In genomic region chr2:233100192-233100998, GRCh38 we compare ENCODE assay signal across 8 cellular contexts. TPM values are rescaled to one million over a fixed set of nuclear protein-coding genes. Genes with fewer than 3 reads are reported as not detected.
DNase-seq lines count a peak whose midpoint lies in the region; ATAC-seq, FAIRE-seq and TF ChIP-seq lines count a peak whose summit lies in the region.

No MANE protein-coding gene starts in this region.

- no peak overlapping the region for H2AK5ac ChIP-seq in mesendoderm (ENCODE audit: low read length)

- no peaks in the 10 kb centered on the region for H4K20me1 ChIP-seq in hepatocyte (ENCODE audit: insufficient read depth, poor library complexity, severe bottlenecking)

- H3K18ac ChIP-seq in mesendoderm (ENCODE audit: low read length), result no peak overlapping the region

- intact Hi-C loops in activated B cell treated with CpG ODN at 0.5 μM for 24 hours (cut with micrococcal nuclease), result loop anchor here (1.0 to 2.0 kb wide), 8 partner anchors 8 to 230 kb away; no protein-coding TSS in a partner anchor

- H3K36me3 ChIP-seq in mesendoderm (ENCODE audit: control insufficient read depth, insufficient read depth, low read length), result no peaks in the 10 kb centered on the region
- H3K36me3 ChIP-seq in hepatocyte (replicated peaks; ENCODE audit: insufficient read depth, low read depth), result no peaks in the 10 kb centered on the region

- H3K27me3 Mint-ChIP-seq in activated B cell treated with CpG ODN at 0.5 μM for 24 hours, result no peaks in the 10 kb centered on the region

- no peak for TF ChIP-seq CTCF in activated B cell treated with CpG ODN at 0.5 μM for 24 hours (IDR thresholded peaks at IDR 0.05)
- TF ChIP-seq CTCF in hepatocyte (IDR thresholded peaks at IDR 0.05; ENCODE audit: poor library complexity), result no peak

- H3K4me3 ChIP-seq in mesendoderm (ENCODE audit: low read length) (no peak overlapping the region), hepatocyte (no peak overlapping the region)

- H3K9me2 ChIP-seq in hepatocyte (replicated peaks; ENCODE audit: insufficient read depth), result no peaks in the 10 kb centered on the region

- no peak overlapping the region for H4K5ac ChIP-seq in mesendoderm (ENCODE audit: low read length)

- H2BK5ac ChIP-seq in mesendoderm (ENCODE audit: low read length), result no peak overlapping the region

- H3K27me3 ChIP-seq in mesendoderm (ENCODE audit: insufficient read depth, low read length, poor library complexity) (no peaks in the 10 kb centered on the region), hepatocyte (no peaks in the 10 kb centered on the region)

- no peak overlapping the region for H3K27ac ChIP-seq in mesendoderm (ENCODE audit: low read depth, low read length)
- no peak overlapping the region for H3K27ac ChIP-seq in hepatocyte

- DNase-seq in activated B cell treated with CpG ODN at 0.5 μM for 24 hours (peak; percentile 76), mesendoderm (peak; percentile 21), urothelium cell line (ENCODE audit: low spot score) (no peak), hepatic stellate cell (ENCODE audit: low spot score) (no peak), HTR-8/SVneo (ENCODE audit: insufficient read length, low spot score) (no peak), hepatocyte (ENCODE audit: low spot score) (no peak)

- FAIRE-seq in urothelium cell line (lab: Jason Lieb, UNC) (no peak), HTR-8/SVneo (lab: Jason Lieb, UNC) (no peak)

- H2AFZ ChIP-seq in hepatocyte, result no peak overlapping the region

- no peaks in the 10 kb centered on the region for H3K9me3 ChIP-seq in hepatocyte (ENCODE audit: low read depth)

- H3K4me2 ChIP-seq in mesendoderm (ENCODE audit: low read length) (no peak overlapping the region), hepatocyte (no peak overlapping the region)

- no peak overlapping the region for H4K8ac ChIP-seq in mesendoderm (ENCODE audit: low read depth, low read length)

- no CpG with 5 or more reads among the region's 17 CpGs for WGBS in mesendoderm (ENCODE audit: extremely low coverage, insufficient coverage, low lambda C conversion rate)
- 86% methylated on average over 17 of the region's 17 CpGs for WGBS in hepatocyte (ENCODE audit: low lambda C conversion rate, missing lambda C conversion rate)

- H3K4me1 ChIP-seq in mesendoderm (ENCODE audit: control insufficient read depth, low read depth, low read length), result no peaks in the 10 kb centered on the region
- no peaks in the 10 kb centered on the region for H3K4me1 ChIP-seq in hepatocyte (ENCODE audit: insufficient read depth)

- no peak overlapping the region for H3K56ac ChIP-seq in mesendoderm (ENCODE audit: low read length)

- H2BK120ac ChIP-seq in mesendoderm (ENCODE audit: low read depth, low read length), result no peak overlapping the region

- peak; percentile 71 for ATAC-seq in GM19035 (IDR thresholded peaks at IDR 0.05; ENCODE audit: unreplicated experiment)
- peak; percentile 68 for ATAC-seq in HG03039 (IDR thresholded peaks at IDR 0.05; ENCODE audit: unreplicated experiment)
- peak; percentile 85 for ATAC-seq in activated B cell treated with CpG ODN at 0.5 μM for 24 hours (ENCODE audit: low read depth)

- H3K9ac ChIP-seq in mesendoderm (ENCODE audit: low read length), result no peak overlapping the region

- H3K23ac ChIP-seq in mesendoderm (ENCODE audit: low read length), result no peak overlapping the region

- peaks cover 48% of the 10 kb centered on the region for H3K36me3 Mint-ChIP-seq in activated B cell treated with CpG ODN at 0.5 μM for 24 hours (ENCODE audit: low read depth)

- POLR2A ChIA-PET in activated B cell treated with CpG ODN at 0.5 μM for 24 hours (lab: Charles Lee), result interaction anchor here (0.6 to 14.5 kb wide), 22 partner anchors 8 to 253 kb away, joined by 3 to 319 read pairs (median 7); partner anchors contain the start of gene INPP5D

- H3K9me3 Mint-ChIP-seq in activated B cell treated with CpG ODN at 0.5 μM for 24 hours, result no peaks in the 10 kb centered on the region

- peaks cover 90% of the 10 kb centered on the region for H3K4me1 Mint-ChIP-seq in activated B cell treated with CpG ODN at 0.5 μM for 24 hours

- H3K27ac Mint-ChIP-seq in activated B cell treated with CpG ODN at 0.5 μM for 24 hours, result peak overlapping the region; percentile 98

- CTCF ChIA-PET in activated B cell treated with CpG ODN at 0.5 μM for 24 hours (lab: Charles Lee), result interaction anchor here (0.7 to 3.2 kb wide), 9 partner anchors 8 to 47 kb away, joined by 3 to 32 read pairs (median 7); partner anchors contain the start of gene INPP5D

- H2BK15ac ChIP-seq in mesendoderm (replicated peaks; ENCODE audit: low read depth), result no peak overlapping the region

- H3K4me3 Mint-ChIP-seq in activated B cell treated with CpG ODN at 0.5 μM for 24 hours, result peak overlapping the region; percentile 79

- H3K4ac ChIP-seq in mesendoderm (ENCODE audit: low read depth, low read length), result no peak overlapping the region

- no peaks in the 10 kb centered on the region for H3K79me1 ChIP-seq in mesendoderm (ENCODE audit: low read length)

- H3K79me2 ChIP-seq in mesendoderm (ENCODE audit: control insufficient read depth, insufficient read depth, low read length), result no peaks in the 10 kb centered on the region
- H3K79me2 ChIP-seq in hepatocyte, result no peaks in the 10 kb centered on the region

RNA-seq across cellular contexts. Expression of gene INPP5D, which starts 40.3 kb away (rescaled TPM):
- 247 and 275 TPM in 2 replicates for total RNA-seq in activated B cell treated with CpG ODN at 0.5 μM for 24 hours
- 1.6 TPM for polyA plus RNA-seq in mesendoderm (2013, experiment 1 of 2)
- polyA plus RNA-seq in mesendoderm (2013, experiment 2 of 2), result 1.5 TPM
- total RNA-seq in hepatocyte, result 2.9 and 5.2 TPM in 2 replicates
- 3.3 and 4.9 TPM in 2 replicates for polyA plus RNA-seq in hepatocyte

Comparison
In these comparisons a context has a peak if more than half of its experiments do, and no peak if none do; other contexts are left out.
1. DNase-seq: peak in activated B cell treated with CpG ODN at 0.5 μM for 24 hours (single experiment) and mesendoderm (single experiment); none in urothelium cell line (single experiment), hepatic stellate cell (single experiment), HTR-8/SVneo (single experiment) and hepatocyte (single experiment).
2. RNA of gene INPP5D, which starts 40.3 kb away (total RNA-seq): 247 to 275 TPM in activated B cell treated with CpG ODN at 0.5 μM for 24 hours; 2.9 to 5.2 TPM in hepatocyte; every median in the first group is over 10 times any median in the second.
3. Peak in every context shown above with its lines, with median percentiles within 50 percentile points of each other: ATAC-seq.